In the genomic region with DNA sequence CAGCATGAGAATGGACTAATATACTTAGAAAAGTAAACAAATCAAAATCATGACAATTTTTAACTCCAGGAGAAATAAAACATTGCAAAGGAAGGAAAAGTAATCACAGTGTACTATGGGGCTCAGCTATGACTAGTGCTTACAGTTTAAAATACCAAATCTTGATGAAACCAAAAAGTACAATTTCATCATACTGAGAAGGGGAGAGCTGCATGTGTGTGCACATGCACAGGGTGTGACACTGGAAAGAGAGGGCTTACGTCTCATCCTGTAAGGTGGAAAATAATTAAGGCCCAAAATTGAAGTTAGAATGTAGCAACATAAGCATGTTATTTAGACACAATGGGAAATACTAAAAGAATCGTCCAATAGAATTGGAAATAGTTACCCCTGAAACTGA, we compare ENCODE assay signal across 32 cellular contexts.
DNase-seq lines count a peak whose midpoint lies in the region; ATAC-seq, FAIRE-seq and TF ChIP-seq lines count a peak whose summit lies in the region.
"Had no signal": no experiment of that assay in that cellular context is flagged by ENCODE, and none has a peak within 500 bp of the region (broad histone marks: within the 10 kb centered on the region; RNA-seq: fewer than 3 reads in every experiment).

No MANE protein-coding gene starts in this region.

- H3K9me1 ChIP-seq in K562 (ENCODE audit: control insufficient read depth, insufficient read depth, low read length) = no peaks in the 10 kb centered on the region

- H3K4me1 ChIP-seq in CD8-positive, alpha-beta T cell (ENCODE audit: insufficient read depth, low read length) = no peaks in the 10 kb centered on the region
- no peaks in the 10 kb centered on the region for H3K4me1 ChIP-seq in K562 (replicated peaks in 1 of 2; ENCODE audit: control insufficient read depth in 2 of 2, insufficient read depth in 2 of 2, low read length in 2 of 2)
- H3K4me1 ChIP-seq: A549; BE2C; BLaER1; BLaER1 treated with 17β-estradiol and CSF1 and Interleukin-3, amounts not matched to agents 10 nM and 100 nM; Caco-2 had no signal

- 66% methylated on average over 2 of the region's 2 CpGs for WGBS in K562 (ENCODE audit: insufficient coverage, low coverage, missing lambda C conversion rate)

- peaks cover 5% of the 10 kb centered on the region for H3K4me1 Mint-ChIP-seq in CD8-positive, alpha-beta T cell (ENCODE audit: low read depth)
- peaks cover 6 to 7% of the 10 kb centered on the region in 2 donors for H3K4me1 Mint-ChIP-seq in immature natural killer cell
- H3K4me1 Mint-ChIP-seq: CD14-positive monocyte had no signal

- H3K79me2 ChIP-seq in K562 (ENCODE audit: control insufficient read depth, insufficient read depth, low read length) = no peaks in the 10 kb centered on the region

- FAIRE-seq in K562 (lab: Jason Lieb, UNC) = no peak
- FAIRE-seq: A204.1, A549, D721Med had no signal

- peak overlapping the region; percentile 37 for H3K27ac Mint-ChIP-seq in CD8-positive, alpha-beta T cell
- H3K27ac Mint-ChIP-seq in immature natural killer cell = peak overlapping the region in 1 of 6 donors; percentile 20
- H3K27ac Mint-ChIP-seq: B cell; CD14-positive monocyte; CD4-positive, alpha-beta T cell had no signal

- no peaks in the 10 kb centered on the region for H3K27me3 ChIP-seq in CD8-positive, alpha-beta T cell (ENCODE audit: insufficient read depth, low read length)
- H3K27me3 ChIP-seq in K562 (ENCODE audit: control insufficient read depth in 2 of 2, insufficient read depth in 2 of 2, low read length in 2 of 2) = no peaks in the 10 kb centered on the region
- H3K27me3 ChIP-seq: BE2C; BLaER1; BLaER1 treated with 17β-estradiol and CSF1 and Interleukin-3, amounts not matched to agents 10 nM and 100 nM had no signal

- H4K20me1 ChIP-seq in K562 (replicated peaks; ENCODE audit: control insufficient read depth, insufficient read depth, low read length) = no peaks in the 10 kb centered on the region
- H4K20me1 ChIP-seq: BLaER1; BLaER1 treated with 17β-estradiol and CSF1 and Interleukin-3, amounts not matched to agents 10 nM and 100 nM had no signal

- no peak for DNase-seq in CD8-positive, alpha-beta T cell
- DNase-seq in K562 (ENCODE audit: extremely low read depth in 1 of 4, low spot score in 3 of 4) = no peak
- DNase-seq in immature natural killer cell = no peak
- no peak for DNase-seq in A172 (ENCODE audit: low spot score)
- DNase-seq: 8988T; ACHN; AML-193; BE2C; C1 segment of cervical spinal cord; Caco-2; Calu3; CD4-positive, alpha-beta memory T cell; CD4-positive, alpha-beta T cell; CD4-positive, CD25-positive, alpha-beta regulatory T cell; CD8-positive, alpha-beta memory T cell; COR-L47; DMS 273 treated with DMSO at 0.1 percent for 48 hours; DMS153; DMS53; DMS79; DMS79 treated with DMSO at 0.1 percent for 48 hours; DND-41; EL had no signal

- H3K9me3 ChIP-seq in CD8-positive, alpha-beta T cell (ENCODE audit: low read length) = no peaks in the 10 kb centered on the region
- no peaks in the 10 kb centered on the region; the same call in 1 of the 2 replicates for H3K9me3 ChIP-seq in K562 (replicated peaks; ENCODE audit: control insufficient read depth, insufficient read depth, low read depth, low read length)
- H3K9me3 ChIP-seq: A549; BE2C; BLaER1; BLaER1 treated with 17β-estradiol and CSF1 and Interleukin-3, amounts not matched to agents 10 nM and 100 nM; Caco-2 had no signal

- POLR2A ChIA-PET in CD8-positive, alpha-beta T cell (lab: Charles Lee) = no interaction called here
- POLR2A ChIA-PET in K562 (lab: Yijun Ruan, JAX) = interaction anchor here (0.6 kb wide), 1 partner anchor 217 kb away, joined by 3 read pairs; no protein-coding TSS in a partner anchor

- H3K4me3 ChIP-seq in CD8-positive, alpha-beta T cell (ENCODE audit: low read depth, low read length) = no peak overlapping the region
- H3K4me3 ChIP-seq in K562 = no peak overlapping the region
- H3K4me3 ChIP-seq: A549; BLaER1; BLaER1 treated with 17β-estradiol and CSF1 and Interleukin-3, amounts not matched to agents 10 nM and 100 nM had no signal

- CTCF ChIA-PET in CD8-positive, alpha-beta T cell (lab: Charles Lee) = no interaction called here
- CTCF ChIA-PET in K562 (lab: Yijun Ruan, JAX; ENCODE audit: low intra/inter-chr PET ratio) = no interaction called here

- H3K36me3 ChIP-seq in CD8-positive, alpha-beta T cell (ENCODE audit: insufficient read depth, low read length) = no peaks in the 10 kb centered on the region
- H3K36me3 ChIP-seq in K562 (ENCODE audit: control insufficient read depth, insufficient read depth, low read length) = no peaks in the 10 kb centered on the region
- H3K36me3 ChIP-seq: BE2C had no signal

- TF ChIP-seq POLR2A in K562 (conservative IDR thresholded peaks at IDR 0.05) = no peak

- no peak for TF ChIP-seq CTCF in CD8-positive, alpha-beta T cell (IDR thresholded peaks at IDR 0.05)
- TF ChIP-seq CTCF in K562 (IDR thresholded peaks at IDR 0.05 in 2 of 3, conservative IDR thresholded peaks at IDR 0.05 in 1 of 3; ENCODE audit: insufficient read depth in 2 of 3, low read depth in 1 of 3, low read length in 3 of 3) = no peak

- H2AFZ ChIP-seq in K562 (ENCODE audit: low read depth, low read length) = no peak overlapping the region

- no peak overlapping the region for H3K4me3 Mint-ChIP-seq in CD8-positive, alpha-beta T cell
- H3K4me3 Mint-ChIP-seq in immature natural killer cell = no peak overlapping the region
- H3K4me3 Mint-ChIP-seq: B cell; CD14-positive monocyte; CD4-positive, alpha-beta memory T cell; CD4-positive, alpha-beta T cell; CD4-positive, CD25-positive, alpha-beta regulatory T cell; CD8-positive, alpha-beta memory T cell had no signal

- TF ChIP-seq RAD21 in K562 (CRISPR knock-in tag; conservative IDR thresholded peaks at IDR 0.05 in 1 of 2, IDR thresholded peaks at IDR 0.05 in 1 of 2) = no peak

- TF ChIP-seq EP300 in K562 (IDR thresholded peaks at IDR 0.05; ENCODE audit: low read length) = no peak

- H3K36me3 Mint-ChIP-seq in CD8-positive, alpha-beta T cell = peaks cover 65% of the 10 kb centered on the region
- peaks cover 10 to 36% (median 31%) of the 10 kb centered on the region in 3 donors for H3K36me3 Mint-ChIP-seq in immature natural killer cell

- intact Hi-C loops in CD8-positive, alpha-beta T cell (cut with DNase I, micrococcal nuclease) = no loop called here
- intact Hi-C loops in K562 (cut with micrococcal nuclease) = no loop called here

- no peaks in the 10 kb centered on the region for H3K27me3 Mint-ChIP-seq in CD8-positive, alpha-beta T cell (ENCODE audit: low read depth)
- H3K27me3 Mint-ChIP-seq in immature natural killer cell (ENCODE audit: low read depth in 3 of 3) = no peaks in the 10 kb centered on the region
- H3K27me3 Mint-ChIP-seq: B cell; CD4-positive, alpha-beta memory T cell; CD4-positive, alpha-beta T cell; CD4-positive, CD25-positive, alpha-beta regulatory T cell; CD8-positive, alpha-beta memory T cell had no signal

- ATAC-seq in CD8-positive, alpha-beta T cell = no peak
- ATAC-seq in K562 = peak; percentile 68; the same call in 2 of the 3 replicates
- ATAC-seq: A549 had no signal

- H3K9ac ChIP-seq in K562 (ENCODE audit: insufficient read depth in 1 of 2, low read depth in 2 of 2, low read length in 2 of 2) = no peak overlapping the region
- H3K9ac ChIP-seq: BLaER1; BLaER1 treated with 17β-estradiol and CSF1 and Interleukin-3, amounts not matched to agents 10 nM and 100 nM had no signal

- H3K9me3 Mint-ChIP-seq in CD8-positive, alpha-beta T cell = no peaks in the 10 kb centered on the region
- H3K9me3 Mint-ChIP-seq in immature natural killer cell = no peaks in the 10 kb centered on the region
- H3K9me3 Mint-ChIP-seq: CD4-positive, alpha-beta T cell; CD8-positive, alpha-beta memory T cell had no signal

- H3K27ac ChIP-seq in CD8-positive, alpha-beta T cell (ENCODE audit: low read depth, low read length) = no peak overlapping the region
- no peak overlapping the region for H3K27ac ChIP-seq in K562 (ENCODE audit: extremely low read depth, low read depth, low read length)
- H3K27ac ChIP-seq: 22Rv1; A549; BLaER1; BLaER1 treated with 17β-estradiol and CSF1 and Interleukin-3, amounts not matched to agents 10 nM and 100 nM; C4-2B had no signal

- no TSS peak for BruUV-seq in K562 (replicated peaks; lab: Mats Ljungman, UMichigan)

- H3K4me2 ChIP-seq in K562 (ENCODE audit: insufficient read depth, low read length) = no peak overlapping the region
- H3K4me2 ChIP-seq: A549; BLaER1; BLaER1 treated with 17β-estradiol and CSF1 and Interleukin-3, amounts not matched to agents 10 nM and 100 nM had no signal

- in situ Hi-C loops in K562 (cut with MboI) = no loop called here

TF ChIP-seq in K562, 482 proteins besides CTCF, POLR2A, EP300 and RAD21 (continues in another document):
- no peak for TF ChIP-seq ZBED1 (IDR thresholded peaks at IDR 0.05)
